ENCODE assay signal across 8 cellular contexts in genomic region chr6:41306187-41306854, GRCh38. TPM values are rescaled to one million over a fixed set of nuclear protein-coding genes. Genes with fewer than 3 reads are reported as not detected.
DNase-seq lines count a peak whose midpoint lies in the region; ATAC-seq and TF ChIP-seq lines count a peak whose summit lies in the region.

No MANE protein-coding gene starts in this region.

- DNase-seq in GM13977 (ENCODE audit: low spot score) (peak; percentile 29), NCI-H2196 (lab: John Stamatoyannopoulos, UW; ENCODE audit: unreplicated experiment) (peak; percentile 81), fibroblast of pulmonary artery (ENCODE audit: low read depth) (peak; percentile 62), pulmonary artery endothelial cell (ENCODE audit: low read depth, low spot score) (peak; percentile 15)
- peak; percentile 39 to 54 for DNase-seq in activated CD4-positive, alpha-beta T cell treated with anti-CD3 and anti-CD28 coated beads for 4 hours

- no peak overlapping the region for H3K4me3 ChIP-seq in fibroblast of pulmonary artery (replicated peaks; ENCODE audit: low read depth, low read length)

- TF ChIP-seq CTCF in C4-2B (conservative IDR thresholded peaks at IDR 0.05) (peak; percentile 82), GM13977 (IDR thresholded peaks at IDR 0.05; ENCODE audit: extremely low read depth, insufficient read depth, missing control alignments) (peak; percentile 69), fibroblast of pulmonary artery (IDR thresholded peaks at IDR 0.05; ENCODE audit: low read length, missing control alignments) (peak; percentile 56)

- ATAC-seq in HG02973 (IDR thresholded peaks at IDR 0.05; ENCODE audit: unreplicated experiment) (no peak), GM18505 (IDR thresholded peaks at IDR 0.05; ENCODE audit: unreplicated experiment) (no peak)

- in situ Hi-C loops in GM13977 (cut with MboI; ENCODE audit: low pct_unique_long_range_greater_than_20kb, low sequenced_read_pairs, unreplicated experiment): loop anchor here (25.0 kb wide), 1 partner anchor 219 kb away; no protein-coding TSS in a partner anchor

- no peak overlapping the region for H3K27ac ChIP-seq in C4-2B

- no peak for TF ChIP-seq POLR2A in GM18505 (IDR thresholded peaks at IDR 0.05; ENCODE audit: borderline replicate concordance, extremely low read depth, insufficient read depth, insufficient read length)

RNA-seq across cellular contexts. Expression of gene TREM1, which starts 19.8 kb away (rescaled TPM):
- total RNA-seq in pulmonary artery endothelial cell: not detected in 2 replicates

RNA-seq across cellular contexts. Expression of gene NCR2, which starts 29.1 kb away (rescaled TPM):
- total RNA-seq in pulmonary artery endothelial cell: not detected in 2 replicates

Comparison
In these comparisons a context has a peak if more than half of its experiments do, and no peak if none do; other contexts are left out.
1. DNase-seq: peak in every context shown above with its lines; median percentile 81 in NCI-H2196; 62 in fibroblast of pulmonary artery; 46 in activated CD4-positive, alpha-beta T cell treated with anti-CD3 and anti-CD28 coated beads for 4 hours; 29 in GM13977; 15 in pulmonary artery endothelial cell.